2 cellular contexts compared by ENCODE assay signal in the genomic region with DNA sequence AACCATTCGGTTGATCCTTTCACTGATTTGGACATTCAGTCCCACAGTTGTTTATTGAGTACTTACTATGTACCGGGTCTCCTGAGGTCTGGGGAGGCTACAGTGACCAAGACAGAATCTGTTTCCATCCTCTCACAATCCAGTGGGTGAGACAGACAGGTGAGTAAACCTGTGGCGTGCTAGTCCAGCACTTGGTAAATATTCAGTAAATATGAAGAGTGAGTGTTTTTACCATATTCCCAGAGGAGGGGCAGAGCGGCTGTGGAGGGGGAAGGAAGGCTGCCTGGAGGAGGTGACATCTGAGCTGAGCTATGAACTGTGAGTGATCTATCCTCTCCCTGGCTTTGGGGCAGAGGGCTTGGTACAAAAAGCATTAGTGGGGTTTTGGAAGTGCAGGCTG.
TF ChIP-seq lines count a peak whose summit lies in the region.

No MANE protein-coding gene starts in this region.

TF ChIP-seq in A549, 52 proteins besides CTCF, POLR2A, EP300 and RAD21:
- TF ChIP-seq RARB (CRISPR knock-in tag; IDR thresholded peaks at IDR 0.05) (0 out of 2 replicates have a peak, but pooled peaks have one; percentile 21), CHD4 (IDR thresholded peaks at IDR 0.05; ENCODE audit: borderline replicate concordance) (peak; percentile 76; the same call in 1 of the 2 replicates), NFE2L2 (conservative IDR thresholded peaks at IDR 0.05; ENCODE audit: low read length) (no peak), GATA3 (IDR thresholded peaks at IDR 0.05; ENCODE audit: borderline replicate concordance) (no peak), HOXB5 (CRISPR knock-in tag; IDR thresholded peaks at IDR 0.05) (no peak), JUNB (IDR thresholded peaks at IDR 0.05) (no peak), TFCP2L1 (CRISPR knock-in tag; IDR thresholded peaks at IDR 0.05) (0 out of 2 replicates have a peak, but pooled peaks have one; percentile 27), JUN (IDR thresholded peaks at IDR 0.05) (no peak; a peak in 1 of 5 replicates), KDM1A (IDR thresholded peaks at IDR 0.05; ENCODE audit: low read depth) (peak; percentile 46; the same call in 1 of the 2 replicates), EHF (CRISPR knock-in tag; IDR thresholded peaks at IDR 0.05) (no peak; the same call in 1 of the 2 replicates), TP53 (CRISPR knock-in tag; IDR thresholded peaks at IDR 0.05) (0 out of 2 replicates have a peak, but pooled peaks have one; percentile 23), HDAC2 (IDR thresholded peaks at IDR 0.05) (no peak), ZFP36 (IDR thresholded peaks at IDR 0.05; ENCODE audit: borderline replicate concordance, partially characterized antibody) (peak; percentile 99), NR3C1 (IDR thresholded peaks at IDR 0.05) (no peak)
- TF ChIP-seq, protein P1, sequence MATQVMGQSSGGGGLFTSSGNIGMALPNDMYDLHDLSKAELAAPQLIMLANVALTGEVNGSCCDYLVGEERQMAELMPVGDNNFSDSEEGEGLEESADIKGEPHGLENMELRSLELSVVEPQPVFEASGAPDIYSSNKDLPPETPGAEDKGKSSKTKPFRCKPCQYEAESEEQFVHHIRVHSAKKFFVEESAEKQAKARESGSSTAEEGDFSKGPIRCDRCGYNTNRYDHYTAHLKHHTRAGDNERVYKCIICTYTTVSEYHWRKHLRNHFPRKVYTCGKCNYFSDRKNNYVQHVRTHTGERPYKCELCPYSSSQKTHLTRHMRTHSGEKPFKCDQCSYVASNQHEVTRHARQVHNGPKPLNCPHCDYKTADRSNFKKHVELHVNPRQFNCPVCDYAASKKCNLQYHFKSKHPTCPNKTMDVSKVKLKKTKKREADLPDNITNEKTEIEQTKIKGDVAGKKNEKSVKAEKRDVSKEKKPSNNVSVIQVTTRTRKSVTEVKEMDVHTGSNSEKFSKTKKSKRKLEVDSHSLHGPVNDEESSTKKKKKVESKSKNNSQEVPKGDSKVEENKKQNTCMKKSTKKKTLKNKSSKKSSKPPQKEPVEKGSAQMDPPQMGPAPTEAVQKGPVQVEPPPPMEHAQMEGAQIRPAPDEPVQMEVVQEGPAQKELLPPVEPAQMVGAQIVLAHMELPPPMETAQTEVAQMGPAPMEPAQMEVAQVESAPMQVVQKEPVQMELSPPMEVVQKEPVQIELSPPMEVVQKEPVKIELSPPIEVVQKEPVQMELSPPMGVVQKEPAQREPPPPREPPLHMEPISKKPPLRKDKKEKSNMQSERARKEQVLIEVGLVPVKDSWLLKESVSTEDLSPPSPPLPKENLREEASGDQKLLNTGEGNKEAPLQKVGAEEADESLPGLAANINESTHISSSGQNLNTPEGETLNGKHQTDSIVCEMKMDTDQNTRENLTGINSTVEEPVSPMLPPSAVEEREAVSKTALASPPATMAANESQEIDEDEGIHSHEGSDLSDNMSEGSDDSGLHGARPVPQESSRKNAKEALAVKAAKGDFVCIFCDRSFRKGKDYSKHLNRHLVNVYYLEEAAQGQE (IDR thresholded peaks at IDR 0.05), result no peak

TF ChIP-seq in IMR-90, 13 proteins besides CTCF, POLR2A, EP300 and RAD21:
- TF ChIP-seq NFE2L2 (IDR thresholded peaks at IDR 0.05; ENCODE audit: low read depth, low read length), result no peak
TF ChIP-seq in IMR-90: peak in this region for 0.
